18 cellular contexts compared by ENCODE assay signal in the genomic region with DNA sequence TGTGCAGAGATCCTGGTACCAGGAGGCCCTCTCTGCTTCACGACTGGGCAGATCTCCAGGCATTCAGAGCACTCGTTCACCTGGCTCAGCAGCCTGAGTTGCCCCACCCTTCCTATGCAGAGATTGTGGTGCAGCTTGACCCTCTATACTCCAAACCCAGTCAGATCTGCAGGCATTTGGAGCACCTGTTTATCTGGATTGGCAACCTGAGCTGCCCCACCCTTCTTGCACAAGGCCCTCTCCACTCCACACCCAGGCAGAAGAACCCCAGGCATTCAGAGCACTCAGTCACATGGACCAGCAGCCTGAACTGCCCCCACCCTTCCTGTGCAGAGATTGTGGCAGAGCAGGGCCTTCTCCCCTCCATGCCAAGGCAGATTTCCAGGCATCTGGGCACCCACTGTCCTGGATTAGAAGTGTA.
DNase-seq lines count a peak whose midpoint lies in the region; ATAC-seq and TF ChIP-seq lines count a peak whose summit lies in the region.
"Had no signal": no experiment of that assay in that cellular context is flagged by ENCODE, and none has a peak within 500 bp of the region (broad histone marks: within the 10 kb centered on the region; RNA-seq: fewer than 3 reads in every experiment).

No MANE protein-coding gene starts in this region.

- peak; percentile 21 for DNase-seq in activated CD8-positive, alpha-beta memory T cell treated with anti-CD3 and anti-CD28 coated beads, Interleukin-2, amount 10 ng/mL, durations not matched to agents 7 days and 5 days
- DNase-seq in activated CD8-positive, alpha-beta memory T cell treated with anti-CD3 and anti-CD28 coated beads, Interleukin-2, amount 50 U/mL, for 4 hours, result no peak
- DNase-seq in colonic mucosa (peak; percentile 62), lung (ENCODE audit: low spot score) (peak; percentile 86), ureter (ENCODE audit: low spot score) (peak; percentile 80), NCI-H1105 treated with DMSO at 0.1 percent for 48 hours (lab: John Stamatoyannopoulos, UW) (no peak), GM20000 (ENCODE audit: low spot score) (no peak)
- DNase-seq: activated CD4-positive, alpha-beta T cell treated with anti-CD3 and anti-CD28 coated beads, Interleukin-2, amount 10 ng/mL, durations not matched to agents 24 days and 14 days; activated naive CD8-positive, alpha-beta T cell treated with anti-CD3 and anti-CD28 coated beads, Interleukin-2, amount 50 U/mL, for 24 hours; EL; NCI-H2107; stimulated activated CD4-positive, alpha-beta T cell treated with anti-CD3 and anti-CD28 coated beads, Interleukin-4, amount 100 ng/mL, for 1 hour had no signal

- no peaks in the 10 kb centered on the region for H3K9me3 ChIP-seq in colonic mucosa
- peaks cover 5 to 10% of the 10 kb centered on the region in 2 donors for H3K9me3 ChIP-seq in lung (ENCODE audit: control insufficient read depth in 2 of 2, insufficient read depth in 1 of 2, low read length in 1 of 2)

- H3K4me1 Mint-ChIP-seq in activated CD8-positive, alpha-beta memory T cell treated with anti-CD3 and anti-CD28 coated beads, Interleukin-2, amount 10 ng/mL, durations not matched to agents 7 days and 5 days, result peaks cover 2% of the 10 kb centered on the region
- H3K4me1 Mint-ChIP-seq: memory B cell had no signal

- no peaks in the 10 kb centered on the region for H3K36me3 ChIP-seq in colonic mucosa
- no peaks in the 10 kb centered on the region for H3K36me3 ChIP-seq in lung (ENCODE audit: control insufficient read depth in 2 of 2, insufficient read depth in 2 of 2, low read length in 2 of 2)
- H3K36me3 ChIP-seq: right atrium auricular region had no signal

- ATAC-seq in activated CD8-positive, alpha-beta memory T cell treated with anti-CD3 and anti-CD28 coated beads, Interleukin-2, amount 10 ng/mL, durations not matched to agents 7 days and 5 days, result no peak
- ATAC-seq in lung (ENCODE audit: insufficient read depth, low FRiP score) (peak; percentile 78), HG02973 (IDR thresholded peaks at IDR 0.05; ENCODE audit: unreplicated experiment) (no peak)
- ATAC-seq: activated naive CD8-positive, alpha-beta T cell treated with anti-CD3 and anti-CD28 coated beads, Interleukin-2, amount 50 U/mL, for 24 hours had no signal

- intact Hi-C loops in colonic mucosa (cut with DNase I), result no loop called here

- 59 to 82% methylated on average over 2 of the region's 2 CpGs for WGBS in lung, 2 donors

- H3K9me3 Mint-ChIP-seq in activated CD8-positive, alpha-beta memory T cell treated with anti-CD3 and anti-CD28 coated beads, Interleukin-2, amount 10 ng/mL, durations not matched to agents 7 days and 5 days (ENCODE audit: low read depth), result peaks cover 3% of the 10 kb centered on the region

- no peak overlapping the region for H3K4me3 Mint-ChIP-seq in activated CD8-positive, alpha-beta memory T cell treated with anti-CD3 and anti-CD28 coated beads, Interleukin-2, amount 10 ng/mL, durations not matched to agents 7 days and 5 days
- H3K4me3 Mint-ChIP-seq: activated CD4-positive, alpha-beta T cell treated with anti-CD3 and anti-CD28 coated beads, Interleukin-2, amount 10 ng/mL, durations not matched to agents 24 days and 14 days; activated naive CD8-positive, alpha-beta T cell treated with anti-CD3 and anti-CD28 coated beads, Interleukin-2, amount 50 U/mL, for 24 hours; GM23338; memory B cell; nephron had no signal

- no peaks in the 10 kb centered on the region for H3K27me3 ChIP-seq in colonic mucosa
- no peaks in the 10 kb centered on the region for H3K27me3 ChIP-seq in lung (ENCODE audit: control insufficient read depth, insufficient read depth)
- H3K27me3 ChIP-seq: right atrium auricular region had no signal

- no peak overlapping the region for H3K9ac ChIP-seq in colonic mucosa (ENCODE audit: low read depth in 2 of 2, low read length in 2 of 2)

- TF ChIP-seq CTCF in colonic mucosa (IDR thresholded peaks at IDR 0.05) (no peak), lung (IDR thresholded peaks at IDR 0.05; ENCODE audit: control extremely low read depth, extremely low read depth) (no peak), GM20000 (IDR thresholded peaks at IDR 0.05; ENCODE audit: extremely low read depth, missing control alignments) (no peak)

- H3K4me3 ChIP-seq in colonic mucosa (no peak overlapping the region), lung (no peak overlapping the region)
- H3K4me3 ChIP-seq: GM23338, right atrium auricular region, SK-N-MC had no signal

- H3K27ac Mint-ChIP-seq in activated CD8-positive, alpha-beta memory T cell treated with anti-CD3 and anti-CD28 coated beads, Interleukin-2, amount 10 ng/mL, durations not matched to agents 7 days and 5 days, result no peak overlapping the region
- H3K27ac Mint-ChIP-seq: activated CD4-positive, alpha-beta T cell treated with anti-CD3 and anti-CD28 coated beads, Interleukin-2, amount 10 ng/mL, durations not matched to agents 24 days and 14 days; activated naive CD8-positive, alpha-beta T cell treated with anti-CD3 and anti-CD28 coated beads, Interleukin-2, amount 50 U/mL, for 24 hours; GM23338; memory B cell; nephron had no signal

- H3K27ac ChIP-seq in colonic mucosa (no peak overlapping the region), lung (ENCODE audit: low read depth in 1 of 2, low read length in 1 of 2) (peak overlapping the region in 1 of 2 donors; percentile 87)
- H3K27ac ChIP-seq: right atrium auricular region, SK-N-MC had no signal

- H3K4me1 ChIP-seq in colonic mucosa (no peaks in the 10 kb centered on the region), lung (ENCODE audit: control insufficient read depth in 2 of 2, insufficient read depth in 2 of 2, low read length in 2 of 2) (peaks cover 0 to 2% of the 10 kb centered on the region in 2 donors)
- H3K4me1 ChIP-seq: right atrium auricular region had no signal

- H3K36me3 Mint-ChIP-seq in activated CD8-positive, alpha-beta memory T cell treated with anti-CD3 and anti-CD28 coated beads, Interleukin-2, amount 10 ng/mL, durations not matched to agents 7 days and 5 days, result no peaks in the 10 kb centered on the region
- H3K36me3 Mint-ChIP-seq: memory B cell had no signal

- CTCF ChIA-PET in activated CD8-positive, alpha-beta memory T cell treated with anti-CD3 and anti-CD28 coated beads, Interleukin-2, amount 10 ng/mL, durations not matched to agents 7 days and 5 days (lab: Charles Lee), result interaction anchor here (1.5 kb wide), 1 partner anchor 9 kb away, joined by 3 read pairs; no protein-coding TSS in a partner anchor

- peaks cover 44% of the 10 kb centered on the region for H3K27me3 Mint-ChIP-seq in activated CD8-positive, alpha-beta memory T cell treated with anti-CD3 and anti-CD28 coated beads, Interleukin-2, amount 10 ng/mL, durations not matched to agents 7 days and 5 days

Comparison
In these comparisons a context has a peak if more than half of its experiments do, and no peak if none do; other contexts are left out.
1. DNase-seq: peak in activated CD8-positive, alpha-beta memory T cell treated with anti-CD3 and anti-CD28 coated beads, Interleukin-2, amount 10 ng/mL, durations not matched to agents 7 days and 5 days (single experiment), colonic mucosa (single experiment), lung (single experiment) and ureter (single experiment); none in activated CD8-positive, alpha-beta memory T cell treated with anti-CD3 and anti-CD28 coated beads, Interleukin-2, amount 50 U/mL, for 4 hours (single experiment), NCI-H1105 treated with DMSO at 0.1 percent for 48 hours (single experiment) and GM20000 (single experiment).